Comparison of ENCODE assay signal across 10 cellular contexts in genomic region chr11:46390331-46391171, GRCh38. TPM values are rescaled to one million over a fixed set of nuclear protein-coding genes. Genes with fewer than 3 reads are reported as not detected.
A peak's percentile ranks its signal among the peaks of the same experiment; 100 is the strongest.
DNase-seq lines count a peak whose midpoint lies in the region; ATAC-seq and TF ChIP-seq lines count a peak whose summit lies in the region.
"Had no signal": no experiment of that assay in that cellular context is flagged by ENCODE, and none has a peak within 500 bp of the region (broad histone marks: within the 10 kb centered on the region; RNA-seq: fewer than 3 reads in every experiment).

No MANE protein-coding gene starts in this region.

- H3K27me3 Mint-ChIP-seq in T-cell (peaks cover 34 to 57% of the 10 kb centered on the region in 2 donors), type B pancreatic cell (peaks cover 65% of the 10 kb centered on the region)

- no peak for DNase-seq in cardiac muscle cell (ENCODE audit: low read depth in 1 of 2, low spot score in 1 of 2)
- DNase-seq in left cardiac atrium, result no peak
- no peak for DNase-seq in T-cell
- DNase-seq in type B pancreatic cell (ENCODE audit: extremely low spot score, unreplicated experiment), result no peak
- DNase-seq in NK-92 treated with Interleukin-12 subunit alpha and Interleukin-12 subunit beta, amount 100 ng/mL, for 24 hours (lab: John Stamatoyannopoulos, UW), result no peak
- DNase-seq in stimulated activated CD4-positive, alpha-beta T cell treated with anti-CD3 and anti-CD28 coated beads, Interleukin-4, amount 100 ng/mL, for 1 hour, result no peak
- DNase-seq in tibial nerve (ENCODE audit: low spot score in 2 of 2), result no peak
- DNase-seq: activated CD4-positive, alpha-beta T cell treated with anti-CD3 and anti-CD28 coated beads for 1 hour had no signal

- H3K36me3 ChIP-seq in cardiac muscle cell (no peaks in the 10 kb centered on the region), iPS-18a (ENCODE audit: control insufficient read depth, low read depth, low read length) (no peaks in the 10 kb centered on the region), tibial nerve (peaks cover 0 to 2% (median 0%) of the 10 kb centered on the region in 3 donors)

- ATAC-seq in left cardiac atrium (no peak), T-cell (replicated peaks in 1 of 4) (no peak)

- TF ChIP-seq CTCF in cardiac muscle cell (IDR thresholded peaks at IDR 0.05; ENCODE audit: low read depth, low read length) (no peak), type B pancreatic cell (conservative IDR thresholded peaks at IDR 0.05) (no peak), tibial nerve (IDR thresholded peaks at IDR 0.05) (no peak)

- H3K27ac ChIP-seq in cardiac muscle cell (no peak overlapping the region), iPS-18a (ENCODE audit: low read length) (no peak overlapping the region), tibial nerve (no peak overlapping the region)

- H3K9ac ChIP-seq in iPS-18a (ENCODE audit: low read length), result no peak overlapping the region

- H3K27me3 ChIP-seq in cardiac muscle cell (peaks cover 20% of the 10 kb centered on the region), iPS-18a (ENCODE audit: control insufficient read depth, insufficient read depth, low read length) (peaks cover 67% of the 10 kb centered on the region), tibial nerve (peaks cover 5 to 67% of the 10 kb centered on the region in 2 donors)

- intact Hi-C loops in left cardiac atrium (cut with DNase I), result loop anchor here in 1 of 2 donors (2.0 kb wide), 1 partner anchor 148 kb away; no protein-coding TSS in a partner anchor

- H3K9me3 Mint-ChIP-seq in T-cell (no peaks in the 10 kb centered on the region), type B pancreatic cell (no peaks in the 10 kb centered on the region)

- TF ChIP-seq EP300 in tibial nerve (IDR thresholded peaks at IDR 0.05), result no peak

- peak overlapping the region; percentile 21 to 63 (median 43) for H3K4me3 Mint-ChIP-seq in T-cell
- H3K4me3 Mint-ChIP-seq in type B pancreatic cell, result peak overlapping the region; percentile 79

- CTCF ChIA-PET in T-cell (lab: Charles Lee), result interaction anchor here in 1 of 2 donors (0.6 kb wide), 1 partner anchor 398 kb away, joined by 4 read pairs; no protein-coding TSS in a partner anchor

- no peaks in the 10 kb centered on the region for H3K36me3 Mint-ChIP-seq in T-cell
- peaks cover 3% of the 10 kb centered on the region for H3K36me3 Mint-ChIP-seq in type B pancreatic cell

- H3K27ac Mint-ChIP-seq in T-cell, result no peak overlapping the region
- no peak overlapping the region for H3K27ac Mint-ChIP-seq in type B pancreatic cell

- peaks cover 22% of the 10 kb centered on the region for H3K4me1 ChIP-seq in cardiac muscle cell (ENCODE audit: low read depth)
- H3K4me1 ChIP-seq in iPS-18a (ENCODE audit: control insufficient read depth, low read depth, low read length), result peaks cover 15% of the 10 kb centered on the region
- H3K4me1 ChIP-seq in tibial nerve, result peaks cover 0 to 52% (median 30%) of the 10 kb centered on the region in 4 donors

- H3K4me3 ChIP-seq in cardiac muscle cell (peak overlapping the region; percentile 37), iPS-18a (ENCODE audit: low read length) (peak overlapping the region; percentile 53), tibial nerve (peak overlapping the region in 1 of 4 donors; percentile 49)

- TF ChIP-seq POLR2A in tibial nerve (IDR thresholded peaks at IDR 0.05), result no peak

- no peaks in the 10 kb centered on the region for H3K9me3 ChIP-seq in cardiac muscle cell (ENCODE audit: low read depth)
- no peaks in the 10 kb centered on the region for H3K9me3 ChIP-seq in iPS-18a (ENCODE audit: control insufficient read depth, low read depth, low read length)
- H3K9me3 ChIP-seq in tibial nerve, result no peaks in the 10 kb centered on the region

- peaks cover 27 to 38% (median 30%) of the 10 kb centered on the region in 3 donors for H3K4me1 Mint-ChIP-seq in T-cell
- peaks cover 22% of the 10 kb centered on the region for H3K4me1 Mint-ChIP-seq in type B pancreatic cell (ENCODE audit: unreplicated experiment)

- 4 to 8% methylated on average over 30 to 31 of the region's 49 CpGs for WGBS in tibial nerve, 2 donors

- POLR2A ChIA-PET in T-cell (lab: Charles Lee), result no interaction called here

RNA-seq across cellular contexts. Expression of gene CHRM4, which starts 1.0 kb away (rescaled TPM):
- total RNA-seq in cardiac muscle cell, result 0.51 and 0.56 TPM in 2 replicates
- polyA plus RNA-seq in cardiac muscle cell, result not detected in 2 replicates
- under 1 TPM in 1 of 2 donors, not detected in 1; 0.21 TPM for total RNA-seq in left cardiac atrium
- total RNA-seq in T-cell, result 1 to 10 TPM in 2 of 5 donors, under 1 TPM in 2, not detected in 1; 0.18 to 3.9 (median 1.5) TPM
- 0.98 and 1.0 TPM in 2 replicates for total RNA-seq in type B pancreatic cell (ENCODE audit: low replicate concordance)
- total RNA-seq in tibial nerve, result 1 to 10 TPM in 1 of 4 donors, not detected in 3; 1.2 TPM
- total RNA-seq: ureter had no signal

RNA-seq across cellular contexts. Expression of gene MDK, which starts 9.1 kb away (rescaled TPM):
- total RNA-seq in cardiac muscle cell, result 2,973 and 4,339 TPM in 2 replicates
- polyA plus RNA-seq in cardiac muscle cell, result 3,396 and 3,769 TPM in 2 replicates
- total RNA-seq in left cardiac atrium, result 10 to 100 TPM; 11.0 to 15.2 TPM
- 1 to 10 TPM; 5.8 to 8.6 (median 8.3) TPM for total RNA-seq in T-cell
- 949 and 981 TPM in 2 replicates for total RNA-seq in type B pancreatic cell (ENCODE audit: low replicate concordance)
- total RNA-seq in tibial nerve, result 100 to 1,000 TPM in 1 of 4 donors, 10 to 100 TPM in 3; 48.1 to 107 (median 57.3) TPM

RNA-seq across cellular contexts. Expression of gene DGKZ, which starts 43.3 kb away (rescaled TPM):
- total RNA-seq in cardiac muscle cell (81.8 TPM in 2 replicates), left cardiac atrium (10 to 100 TPM; 80.2 to 91.8 TPM), T-cell (100 to 1,000 TPM; 235 to 318 (median 251) TPM), type B pancreatic cell (ENCODE audit: low replicate concordance) (50.0 and 57.6 TPM in 2 replicates), tibial nerve (100 to 1,000 TPM in 1 of 4 donors, 10 to 100 TPM in 3; 41.2 to 105 (median 49.6) TPM)
- 48.3 and 48.5 TPM in 2 replicates for polyA plus RNA-seq in cardiac muscle cell
